In genomic region chr10:10985361-10985760, GRCh38 we compare ENCODE assay signal across 19 cellular contexts.
"Had no signal": no experiment of that assay in that cellular context is flagged by ENCODE, and none has a peak within 500 bp of the region (broad histone marks: within the 10 kb centered on the region; RNA-seq: fewer than 3 reads in every experiment).

No MANE protein-coding gene starts in this region.

- H3K36me3 ChIP-seq: adrenal gland, breast epithelium, esophagus muscularis mucosa, gastrocnemius medialis, left ventricle myocardium inferior, upper lobe of right lung had no signal

- H3K9me3 ChIP-seq: adrenal gland, breast epithelium, esophagus muscularis mucosa, gastrocnemius medialis, left ventricle myocardium inferior, upper lobe of right lung had no signal

- H3K4me3 Mint-ChIP-seq: activated T-cell treated with anti-CD3 and anti-CD28 coated beads, Interleukin-2, amount 50 U/mL, for 24 hours; activated T-helper 17 cell treated with anti-CD3 and anti-CD28 coated beads, Interleukin-2, amount 50 U/mL, for 72 hours; central memory CD8-positive, alpha-beta T cell; natural killer cell treated with Interleukin-12 subunit alpha and Interleukin-12 subunit beta and Interleukin-15 and Interleukin-18, amount 100 ng/mL, for 72 hours had no signal

- H3K36me3 Mint-ChIP-seq: activated naive CD4-positive, alpha-beta T cell treated with anti-CD3 and anti-CD28 coated beads, Interleukin-2, amount 50 U/mL, for 72 hours; natural killer cell treated with Interleukin-12 subunit alpha and Interleukin-12 subunit beta and Interleukin-15 and Interleukin-18, amount 100 ng/mL, for 72 hours had no signal

- H3K4me3 ChIP-seq: adrenal gland, breast epithelium, gastrocnemius medialis, left ventricle myocardium inferior, upper lobe of right lung had no signal

- ATAC-seq: activated naive CD4-positive, alpha-beta T cell treated with anti-CD3 and anti-CD28 coated beads, Interleukin-2, amount 50 U/mL, for 72 hours; activated T-helper 17 cell treated with anti-CD3 and anti-CD28 coated beads, Interleukin-2, amount 50 U/mL, for 72 hours; gastrocnemius medialis; natural killer cell treated with Interleukin-12 subunit alpha and Interleukin-12 subunit beta and Interleukin-15 and Interleukin-18, amount 100 ng/mL, for 72 hours; upper lobe of right lung had no signal

- H3K27ac Mint-ChIP-seq: activated naive CD4-positive, alpha-beta T cell treated with anti-CD3 and anti-CD28 coated beads, Interleukin-2, amount 50 U/mL, for 72 hours; activated T-cell treated with anti-CD3 and anti-CD28 coated beads, Interleukin-2, amount 50 U/mL, for 24 hours; activated T-helper 17 cell treated with anti-CD3 and anti-CD28 coated beads, Interleukin-2, amount 50 U/mL, for 72 hours; natural killer cell treated with Interleukin-12 subunit alpha and Interleukin-12 subunit beta and Interleukin-15 and Interleukin-18, amount 100 ng/mL, for 72 hours had no signal

- H3K9me3 Mint-ChIP-seq: activated naive CD4-positive, alpha-beta T cell treated with anti-CD3 and anti-CD28 coated beads, Interleukin-2, amount 50 U/mL, for 72 hours; activated T-cell treated with anti-CD3 and anti-CD28 coated beads, Interleukin-2, amount 50 U/mL, for 24 hours; activated T-helper 17 cell treated with anti-CD3 and anti-CD28 coated beads, Interleukin-2, amount 50 U/mL, for 72 hours; central memory CD8-positive, alpha-beta T cell; natural killer cell treated with Interleukin-12 subunit alpha and Interleukin-12 subunit beta and Interleukin-15 and Interleukin-18, amount 100 ng/mL, for 72 hours had no signal

- H3K4me1 Mint-ChIP-seq: activated T-helper 17 cell treated with anti-CD3 and anti-CD28 coated beads, Interleukin-2, amount 50 U/mL, for 72 hours; central memory CD8-positive, alpha-beta T cell had no signal

- H3K27me3 ChIP-seq: adrenal gland, breast epithelium, esophagus muscularis mucosa, gastrocnemius medialis, upper lobe of right lung had no signal

- H3K27ac ChIP-seq: adrenal gland, breast epithelium, esophagus muscularis mucosa, gastrocnemius medialis, left ventricle myocardium inferior, upper lobe of right lung had no signal

- DNase-seq: activated CD4-positive, alpha-beta T cell treated with anti-CD3 and anti-CD28 coated beads for 1 hour; activated CD8-positive, alpha-beta memory T cell treated with anti-CD3 and anti-CD28 coated beads, Interleukin-2, amount 50 U/mL, for 4 hours; activated T-cell treated with anti-CD3 and anti-CD28 coated beads, Interleukin-2, amount 50 U/mL, for 24 hours; adrenal gland; effector memory CD4-positive, alpha-beta T cell; gastrocnemius medialis; hippocampal formation; left ventricle myocardium inferior; midbrain; nucleus accumbens; stimulated activated CD4-positive, alpha-beta T cell treated with anti-CD3 and anti-CD28 coated beads, Interleukin-4, amount 100 ng/mL, for 24 hours; stimulated activated naive CD4-positive, alpha-beta T cell treated with Interleukin-2 at 50 U/mL for 16 hours; upper lobe of right lung had no signal

- H3K4me1 ChIP-seq: adrenal gland, breast epithelium, gastrocnemius medialis, left ventricle myocardium inferior, upper lobe of right lung had no signal
